24 cellular contexts compared by ENCODE assay signal in the genomic region with DNA sequence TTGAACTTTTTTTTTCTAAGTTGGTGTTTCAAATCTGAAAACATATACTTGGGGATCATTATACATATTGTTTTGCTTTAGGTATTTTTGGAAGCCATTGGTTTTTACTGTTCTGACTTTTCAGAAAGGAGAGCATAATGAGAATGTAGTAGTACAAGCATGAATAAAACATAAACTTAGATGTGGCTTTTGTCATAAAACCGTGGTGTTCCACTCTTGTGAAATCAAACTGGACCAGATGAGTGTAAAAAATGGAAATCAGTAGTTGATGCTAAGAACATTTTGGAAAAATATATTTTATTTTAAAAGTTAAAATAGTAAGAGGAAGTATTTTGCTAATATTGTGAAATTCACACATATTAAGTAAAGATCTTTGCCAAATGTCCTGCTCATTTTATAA. TPM values are rescaled to one million over a fixed set of nuclear protein-coding genes. Genes with fewer than 3 reads are reported as not detected.
DNase-seq lines count a peak whose midpoint lies in the region; ATAC-seq and TF ChIP-seq lines count a peak whose summit lies in the region.
"Had no signal": no experiment of that assay in that cellular context is flagged by ENCODE, and none has a peak within 500 bp of the region (broad histone marks: within the 10 kb centered on the region; RNA-seq: fewer than 3 reads in every experiment).

No MANE protein-coding gene starts in this region.

- peak overlapping the region; percentile 22 for H3K27ac ChIP-seq in left ventricle myocardium inferior (replicated peaks)
- H3K27ac ChIP-seq: A549; BLaER1 treated with 17β-estradiol and CSF1 and Interleukin-3, amounts not matched to agents 10 nM and 100 nM had no signal

- H3F3A ChIP-seq in Loucy (ENCODE audit: low read depth) = no peaks in the 10 kb centered on the region

- H3K9me3 Mint-ChIP-seq in nephron (no peaks in the 10 kb centered on the region), mesothelial cell of epicardium (peaks cover 12% of the 10 kb centered on the region)
- H3K9me3 Mint-ChIP-seq: GM23338, H9 had no signal

- H3K9me3 ChIP-seq in left ventricle myocardium inferior (replicated peaks) = peaks cover 15% of the 10 kb centered on the region
- no peaks in the 10 kb centered on the region for H3K9me3 ChIP-seq in Loucy (ENCODE audit: insufficient read depth, low read depth, low read length)
- H3K9me3 ChIP-seq: A549, BE2C had no signal

- H3K4me2 ChIP-seq in Loucy (ENCODE audit: low read depth, low read length, poor library complexity, severe bottlenecking) = peak overlapping the region; percentile 20
- H3K4me2 ChIP-seq: A549, GM23338 had no signal

- H3K36me3 ChIP-seq in left ventricle myocardium inferior = peaks cover 23% of the 10 kb centered on the region
- peaks cover 22% of the 10 kb centered on the region; the same call in 1 of the 2 replicates for H3K36me3 ChIP-seq in Loucy (ENCODE audit: insufficient read depth, low read length)
- H3K36me3 ChIP-seq: BLaER1 treated with 17β-estradiol and CSF1 and Interleukin-3, amounts not matched to agents 10 nM and 100 nM had no signal

- H3K4me3 Mint-ChIP-seq in nephron (no peak overlapping the region), mesothelial cell of epicardium (no peak overlapping the region)
- H3K4me3 Mint-ChIP-seq: CD14-positive monocyte; CD4-positive, alpha-beta T cell; CD8-positive, alpha-beta memory T cell; GM23338; H9 had no signal

- ATAC-seq in left ventricle myocardium superior = no peak
- ATAC-seq: A549, GM23338, HCT116 had no signal

- TF ChIP-seq CTCF in left ventricle myocardium inferior (IDR thresholded peaks at IDR 0.05; ENCODE audit: borderline replicate concordance) (no peak), Loucy (conservative IDR thresholded peaks at IDR 0.05; ENCODE audit: low read length) (no peak), nephron (IDR thresholded peaks at IDR 0.05; ENCODE audit: unreplicated experiment in 3 of 3) (no peak), mesothelial cell of epicardium (IDR thresholded peaks at IDR 0.05; ENCODE audit: unreplicated experiment) (no peak)

- H3K27ac Mint-ChIP-seq in nephron (peak overlapping the region in 2 of 3 experiments; percentile 14 to 19), mesothelial cell of epicardium (no peak overlapping the region)
- H3K27ac Mint-ChIP-seq: CD14-positive monocyte; CD4-positive, alpha-beta T cell; CD8-positive, alpha-beta memory T cell; GM23338; H9 had no signal

- H3K9me2 ChIP-seq in Loucy (replicated peaks; ENCODE audit: low read depth, low read length) = no peaks in the 10 kb centered on the region

- intact Hi-C loops in left ventricle myocardium inferior (cut with micrococcal nuclease) = no loop called here
- intact Hi-C loops in left ventricle myocardium superior (cut with micrococcal nuclease) = no loop called here

- H2AFZ ChIP-seq in Loucy (ENCODE audit: low read length) = no peak overlapping the region
- H2AFZ ChIP-seq: GM23338 had no signal

- H3K4me1 Mint-ChIP-seq in nephron (no peaks in the 10 kb centered on the region), mesothelial cell of epicardium (peaks cover 28% of the 10 kb centered on the region)
- H3K4me1 Mint-ChIP-seq: CD8-positive, alpha-beta memory T cell; GM23338; H9 had no signal

- H3K36me3 Mint-ChIP-seq in nephron (ENCODE audit: low read depth) = peaks cover 26% of the 10 kb centered on the region
- H3K36me3 Mint-ChIP-seq in mesothelial cell of epicardium = peaks cover 30% of the 10 kb centered on the region
- H3K36me3 Mint-ChIP-seq: CD14-positive monocyte had no signal

- no peaks in the 10 kb centered on the region for H3K79me2 ChIP-seq in Loucy (ENCODE audit: insufficient read depth, low read length)

- H3K27me3 Mint-ChIP-seq in nephron (ENCODE audit: low read depth) = peaks cover 3% of the 10 kb centered on the region
- no peaks in the 10 kb centered on the region for H3K27me3 Mint-ChIP-seq in mesothelial cell of epicardium (ENCODE audit: low read depth)
- H3K27me3 Mint-ChIP-seq: CD4-positive, alpha-beta T cell had no signal

- H3K4me3 ChIP-seq in left ventricle myocardium inferior = no peak overlapping the region
- no peak overlapping the region for H3K4me3 ChIP-seq in Loucy (ENCODE audit: low read length, poor library complexity, severe bottlenecking)
- H3K4me3 ChIP-seq: A549; BLaER1 treated with 17β-estradiol and CSF1 and Interleukin-3, amounts not matched to agents 10 nM and 100 nM; GM12878; GM23338 had no signal

- H3K4me1 ChIP-seq in left ventricle myocardium inferior (peaks cover 72% of the 10 kb centered on the region), Loucy (ENCODE audit: insufficient read depth, low read length, poor library complexity, severe bottlenecking) (peaks cover 35% of the 10 kb centered on the region)
- H3K4me1 ChIP-seq: A549, BE2C had no signal

- H3K27me3 ChIP-seq in left ventricle myocardium inferior (ENCODE audit: low read depth) (no peaks in the 10 kb centered on the region), Loucy (ENCODE audit: insufficient read depth, low read length, poor library complexity, severe bottlenecking) (no peaks in the 10 kb centered on the region)
- H3K27me3 ChIP-seq: BE2C; BLaER1 treated with 17β-estradiol and CSF1 and Interleukin-3, amounts not matched to agents 10 nM and 100 nM had no signal

- DNase-seq in left ventricle myocardium inferior (no peak), left ventricle myocardium superior (no peak), mesothelial cell of epicardium (ENCODE audit: low spot score in 2 of 2, unreplicated experiment in 2 of 2) (no peak), RPMI8226 (no peak), islet precursor cell (no peak)
- DNase-seq: 8988T; ACHN; AML-193; BE2C; CD4-positive, alpha-beta T cell; CD8-positive, alpha-beta memory T cell; DMS 273 treated with DMSO at 0.1 percent for 48 hours; DMS79; EL; GDM1; H9 had no signal

- H3K9ac ChIP-seq in Loucy (ENCODE audit: low read depth, low read length, poor library complexity, severe bottlenecking) = no peak overlapping the region
- H3K9ac ChIP-seq: BLaER1 treated with 17β-estradiol and CSF1 and Interleukin-3, amounts not matched to agents 10 nM and 100 nM had no signal

- no peaks in the 10 kb centered on the region for H4K20me1 ChIP-seq in Loucy (ENCODE audit: insufficient read depth, low read length, poor library complexity, severe bottlenecking)
- H4K20me1 ChIP-seq: BLaER1 treated with 17β-estradiol and CSF1 and Interleukin-3, amounts not matched to agents 10 nM and 100 nM had no signal

RNA-seq across cellular contexts. Expression of a gene that starts 29.6 kb away (rescaled TPM):
- 43.0 TPM for total RNA-seq in left ventricle myocardium inferior
- total RNA-seq in left ventricle myocardium superior = 106 TPM
- 49.1 to 52.3 TPM (median 52.2 TPM) in 3 replicates for total RNA-seq in mesothelial cell of epicardium
- total RNA-seq: CD4-positive, alpha-beta T cell; CD8-positive, alpha-beta memory T cell; GM23338; H9 had no signal
